Comparison of ENCODE assay signal across 18 cellular contexts in the genomic region with DNA sequence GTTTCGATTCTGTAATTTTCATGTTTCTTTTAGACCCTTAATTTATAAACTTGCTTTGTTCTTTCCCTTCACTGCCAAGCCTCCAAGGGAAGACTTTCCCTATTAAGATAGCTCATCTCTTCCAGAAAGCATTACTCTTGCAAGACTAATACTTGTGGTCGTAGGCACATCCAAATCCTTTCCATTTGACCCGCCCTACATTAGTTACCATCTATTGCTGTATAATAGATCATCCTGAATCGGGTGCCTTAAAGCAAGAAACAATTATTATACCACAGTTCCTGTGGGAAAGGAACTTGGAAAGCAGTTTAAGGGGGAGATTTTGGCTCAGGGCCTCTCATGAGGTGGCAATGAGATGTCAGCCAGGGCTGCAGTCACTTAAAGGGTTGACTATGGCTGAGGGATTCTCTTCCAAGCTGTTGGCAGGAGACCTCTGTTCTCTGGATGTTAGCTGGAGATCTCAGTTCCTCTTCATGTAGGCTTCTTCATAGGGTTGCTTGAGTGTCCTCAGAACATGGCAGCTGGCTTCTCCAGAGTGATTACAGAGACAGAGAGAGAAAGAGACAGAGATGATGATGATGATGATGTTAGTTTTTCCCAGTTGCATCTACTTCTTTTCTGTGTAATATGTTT.
"Had no signal": no experiment of that assay in that cellular context is flagged by ENCODE, and none has a peak within 500 bp of the region (broad histone marks: within the 10 kb centered on the region; RNA-seq: fewer than 3 reads in every experiment).

No MANE protein-coding gene starts in this region.

- H3K27me3 Mint-ChIP-seq: type B pancreatic cell had no signal

- ATAC-seq: gastroesophageal sphincter; naive thymus-derived CD4-positive, alpha-beta T cell; stimulated activated naive B cell treated with anti-CD40 and anti-IgM and Interleukin-4, amounts not matched to agents 10 μg/mL and 1 μg/mL and 100 μg/mL, for 72 hours; stimulated activated naive CD8-positive, alpha-beta T cell treated with anti-CD3 and anti-CD28 coated beads, Interleukin-15, amount 100 ng/mL, for 72 hours had no signal

- H3K4me1 Mint-ChIP-seq: immature natural killer cell; nephron progenitor cell; stimulated activated naive B cell treated with anti-CD40 and anti-IgM and Interleukin-4, amounts not matched to agents 10 μg/mL and 1 μg/mL and 100 μg/mL, for 72 hours; stimulated activated naive CD8-positive, alpha-beta T cell treated with anti-CD3 and anti-CD28 coated beads, Interleukin-15, amount 100 ng/mL, for 72 hours had no signal

- FAIRE-seq: keratinocyte, urothelium cell line had no signal

- H3K27ac Mint-ChIP-seq: immature natural killer cell; naive thymus-derived CD4-positive, alpha-beta T cell; nephron progenitor cell; stimulated activated naive B cell treated with anti-CD40 and anti-IgM and Interleukin-4, amounts not matched to agents 10 μg/mL and 1 μg/mL and 100 μg/mL, for 72 hours; stimulated activated naive CD8-positive, alpha-beta T cell treated with anti-CD3 and anti-CD28 coated beads, Interleukin-15, amount 100 ng/mL, for 72 hours; type B pancreatic cell had no signal

- H3K27ac ChIP-seq: coronary artery, gastroesophageal sphincter, sigmoid colon, thyroid gland had no signal

- H3K4me3 ChIP-seq: coronary artery, gastroesophageal sphincter, sigmoid colon, skin epidermis, thyroid gland had no signal

- H3K9me3 ChIP-seq: gastroesophageal sphincter, sigmoid colon, thyroid gland had no signal

- DNase-seq: effector CD4-positive, alpha-beta T cell; foreskin fibroblast; glutamatergic neuron; immature natural killer cell; naive thymus-derived CD4-positive, alpha-beta T cell; nephron progenitor cell; sigmoid colon; stimulated activated CD4-positive, alpha-beta T cell treated with anti-CD3 and anti-CD28 coated beads, Interleukin-2, amount 100 ng/mL, for 24 hours; stimulated activated CD4-positive, alpha-beta T cell treated with anti-CD3 and anti-CD28 coated beads, Interleukin-4, amount 100 ng/mL, for 4 hours; stimulated activated naive B cell treated with anti-CD40 and anti-IgM and Interleukin-4, amounts not matched to agents 10 μg/mL and 1 μg/mL and 100 μg/mL, for 72 hours; stimulated activated naive CD8-positive, alpha-beta T cell treated with anti-CD3 and anti-CD28 coated beads, Interleukin-15, amount 100 ng/mL, for 72 hours; thyroid gland had no signal

- H3K4me1 ChIP-seq: gastroesophageal sphincter, thyroid gland had no signal

- H3K36me3 ChIP-seq: gastroesophageal sphincter, sigmoid colon, thyroid gland had no signal

- H3K4me3 Mint-ChIP-seq: immature natural killer cell; naive thymus-derived CD4-positive, alpha-beta T cell; nephron progenitor cell; stimulated activated naive B cell treated with anti-CD40 and anti-IgM and Interleukin-4, amounts not matched to agents 10 μg/mL and 1 μg/mL and 100 μg/mL, for 72 hours; stimulated activated naive CD8-positive, alpha-beta T cell treated with anti-CD3 and anti-CD28 coated beads, Interleukin-15, amount 100 ng/mL, for 72 hours; type B pancreatic cell had no signal

- H3K27me3 ChIP-seq: gastroesophageal sphincter, sigmoid colon, thyroid gland had no signal

- H3K36me3 Mint-ChIP-seq: immature natural killer cell; naive thymus-derived CD4-positive, alpha-beta T cell; stimulated activated naive B cell treated with anti-CD40 and anti-IgM and Interleukin-4, amounts not matched to agents 10 μg/mL and 1 μg/mL and 100 μg/mL, for 72 hours; type B pancreatic cell had no signal

- H3K9me3 Mint-ChIP-seq: immature natural killer cell; stimulated activated naive B cell treated with anti-CD40 and anti-IgM and Interleukin-4, amounts not matched to agents 10 μg/mL and 1 μg/mL and 100 μg/mL, for 72 hours; stimulated activated naive CD8-positive, alpha-beta T cell treated with anti-CD3 and anti-CD28 coated beads, Interleukin-15, amount 100 ng/mL, for 72 hours had no signal
